ENCODE assay signal across 8 cellular contexts in genomic region chr19:35144600-35145436, GRCh38. TPM values are rescaled to one million over a fixed set of nuclear protein-coding genes. Genes with fewer than 3 reads are reported as not detected.
DNase-seq lines count a peak whose midpoint lies in the region; FAIRE-seq and TF ChIP-seq lines count a peak whose summit lies in the region.
"Had no signal": no experiment of that assay in that cellular context is flagged by ENCODE, and none has a peak within 500 bp of the region (broad histone marks: within the 10 kb centered on the region; RNA-seq: fewer than 3 reads in every experiment).

No MANE protein-coding gene starts in this region.

- H3K9me2 ChIP-seq in OCI-LY7 (ENCODE audit: insufficient read depth, low read length) (no peaks in the 10 kb centered on the region), MM.1S (replicated peaks; ENCODE audit: insufficient read depth, low read length) (no peaks in the 10 kb centered on the region)

- CTCF ChIA-PET in OCI-LY7 (lab: Charles Lee; ENCODE audit: unreplicated experiment) = no interaction called here

- H3K4me1 ChIP-seq in OCI-LY7 (ENCODE audit: insufficient read depth, low read length, poor library complexity, severe bottlenecking) = peaks cover 43% of the 10 kb centered on the region
- peaks cover 21% of the 10 kb centered on the region for H3K4me1 ChIP-seq in keratinocyte (ENCODE audit: control insufficient read depth, extremely low read depth, insufficient read depth, low read length)
- peaks cover 15% of the 10 kb centered on the region for H3K4me1 ChIP-seq in MM.1S (ENCODE audit: low read length)

- H3K79me2 ChIP-seq in OCI-LY7 (ENCODE audit: insufficient read depth, low read depth, low read length) = no peaks in the 10 kb centered on the region
- H3K79me2 ChIP-seq in keratinocyte (ENCODE audit: control insufficient read depth, insufficient read depth, low read length) = no peaks in the 10 kb centered on the region
- no peaks in the 10 kb centered on the region for H3K79me2 ChIP-seq in MM.1S (ENCODE audit: low read length)

- DNase-seq in H7 (peak; percentile 88), OCI-LY7 (ENCODE audit: low spot score) (peak; percentile 36), keratinocyte (ENCODE audit: low read depth, low spot score) (peak; percentile 85), MM.1S (no peak), NOMO-1 treated with dmso at 0.1 percent for 144 hours (lab: John Stamatoyannopoulos, UW; ENCODE audit: unreplicated experiment) (no peak), GM19239 (ENCODE audit: insufficient read length, low spot score) (no peak)
- DNase-seq: Karpas-422 had no signal

- POLR2A ChIA-PET in OCI-LY7 (lab: Charles Lee) = interaction anchor here (0.6 to 1.0 kb wide), 2 partner anchors 12 to 61 kb away, joined by 3 read pairs; no protein-coding TSS in a partner anchor

- peaks cover 27% of the 10 kb centered on the region for H3K27me3 ChIP-seq in H7 (ENCODE audit: control insufficient read depth, insufficient read depth, low read length)
- H3K27me3 ChIP-seq in keratinocyte (ENCODE audit: control insufficient read depth, extremely low read depth, insufficient read depth, low read length) = peaks cover 19% of the 10 kb centered on the region
- H3K27me3 ChIP-seq in MM.1S (replicated peaks; ENCODE audit: insufficient read depth, low read length) = peaks cover 37% of the 10 kb centered on the region

- BruUV-seq in OCI-LY7 (replicated peaks; lab: Mats Ljungman, UMichigan) = no TSS peak

- H3K9me1 ChIP-seq in keratinocyte (ENCODE audit: control insufficient read depth, extremely low read depth, insufficient read depth, low read length) = no peaks in the 10 kb centered on the region

- H4K20me1 ChIP-seq in OCI-LY7 (ENCODE audit: insufficient read depth, low read length) = no peaks in the 10 kb centered on the region
- H4K20me1 ChIP-seq in keratinocyte (ENCODE audit: control insufficient read depth, extremely low read depth, insufficient read depth, low read length) = no peaks in the 10 kb centered on the region
- H4K20me1 ChIP-seq in MM.1S (ENCODE audit: insufficient read depth, low read length) = no peaks in the 10 kb centered on the region

- H3K27ac ChIP-seq in OCI-LY7 (ENCODE audit: low read depth, low read length, poor library complexity, severe bottlenecking) (no peak overlapping the region), keratinocyte (ENCODE audit: control insufficient read depth, insufficient read depth, low read length) (no peak overlapping the region), MM.1S (ENCODE audit: low read length) (no peak overlapping the region)

- H3K4me2 ChIP-seq in OCI-LY7 (ENCODE audit: low read length) (no peak overlapping the region), keratinocyte (ENCODE audit: control insufficient read depth, extremely low read depth, insufficient read depth, low read depth, low read length) (peak overlapping the region; percentile 30), MM.1S (ENCODE audit: low read depth, low read length) (no peak overlapping the region)

- H3F3A ChIP-seq in MM.1S (ENCODE audit: insufficient read depth, low read length) = peaks cover 8% of the 10 kb centered on the region; the same call in 1 of the 2 replicates

- intact Hi-C loops in OCI-LY7 (cut with micrococcal nuclease; ENCODE audit: unreplicated experiment) = loop anchor here (5.0 to 10.0 kb wide), 2 partner anchors 122 to 320 kb away; partner anchors contain the start of gene USF2

- dilution Hi-C loops in keratinocyte (cut with MboI; ENCODE audit: extremely low pct_ligation_motif_present, low sequenced_read_pairs) = no loop called here

- H3K9me3 ChIP-seq in OCI-LY7 (ENCODE audit: low read length) (no peaks in the 10 kb centered on the region), keratinocyte (ENCODE audit: control insufficient read depth, low read depth, low read length) (no peaks in the 10 kb centered on the region), MM.1S (replicated peaks; ENCODE audit: insufficient read depth, low read length) (no peaks in the 10 kb centered on the region)

- H3K4me3 ChIP-seq in H7 (ENCODE audit: insufficient read depth, low read depth, low read length) (no peak overlapping the region; the same call in 1 of the 2 replicates), OCI-LY7 (ENCODE audit: low read depth, low read length, poor library complexity, severe bottlenecking) (no peak overlapping the region), keratinocyte (ENCODE audit: control insufficient read depth in 2 of 3, extremely low read depth in 1 of 3, insufficient read depth in 2 of 3, low read depth in 1 of 3, low read length in 3 of 3) (no peak overlapping the region), MM.1S (ENCODE audit: low read length) (no peak overlapping the region)

- H3K9ac ChIP-seq in keratinocyte (ENCODE audit: control insufficient read depth, extremely low read depth, insufficient read depth, low read length) (no peak overlapping the region), MM.1S (ENCODE audit: low read length) (no peak overlapping the region)

- peak; percentile 56 for FAIRE-seq in keratinocyte (lab: Jason Lieb, UNC)
- FAIRE-seq in GM19239 (lab: Jason Lieb, UNC) = no peak

- H2AFZ ChIP-seq in OCI-LY7 (ENCODE audit: low read length) (no peak overlapping the region), keratinocyte (ENCODE audit: control insufficient read depth, low read length) (peak overlapping the region; percentile 64), MM.1S (ENCODE audit: low read length) (no peak overlapping the region)

- TF ChIP-seq CTCF in OCI-LY7 (conservative IDR thresholded peaks at IDR 0.05; ENCODE audit: low read length) = no peak
- TF ChIP-seq CTCF in keratinocyte (optimal IDR thresholded peaks at IDR 0.05 in 1 of 3, IDR thresholded peaks at IDR 0.05 in 1 of 3, conservative IDR thresholded peaks at IDR 0.05 in 1 of 3; ENCODE audit: extremely low read depth in 1 of 3, insufficient read depth in 2 of 3, low read length in 3 of 3) = no peak
- TF ChIP-seq CTCF in MM.1S (IDR thresholded peaks at IDR 0.05; ENCODE audit: low read length) = no peak

- no peaks in the 10 kb centered on the region for H3K36me3 ChIP-seq in H7 (replicated peaks; ENCODE audit: control insufficient read depth, insufficient read depth, low read length)
- H3K36me3 ChIP-seq in OCI-LY7 (ENCODE audit: insufficient read depth, low read length) = no peaks in the 10 kb centered on the region
- no peaks in the 10 kb centered on the region for H3K36me3 ChIP-seq in keratinocyte (ENCODE audit: control insufficient read depth in 2 of 2, extremely low read depth in 1 of 2, insufficient read depth in 2 of 2, low read length in 2 of 2)
- H3K36me3 ChIP-seq in MM.1S (replicated peaks; ENCODE audit: insufficient read depth, low read length) = no peaks in the 10 kb centered on the region

RNA-seq across cellular contexts. Expression of gene FXYD7, which starts 1.8 kb away (rescaled TPM):
- 1.3 and 1.8 TPM in 2 replicates for total RNA-seq in H7 (2014; rRNA removed; shearing (Covaris generic))
- total RNA-seq in OCI-LY7 (2014; rRNA removed; shearing (Covaris generic)) = 0.50 and 1.2 TPM in 2 replicates
- 6.1 and 6.3 TPM in 2 replicates for total RNA-seq in OCI-LY7 (2022)
- polyA plus RNA-seq in keratinocyte = 0.36 TPM in 1 of 3 replicates, not detected in the others
- polyA plus RNA-seq in keratinocyte (2011; ENCODE audit: low read depth) = not detected
- not detected in 2 replicates for polyA plus RNA-seq in keratinocyte (2011; cell fraction: cytosol; rRNA removed)
- polyA plus RNA-seq in keratinocyte (2011; cell fraction: nucleus; rRNA removed) = not detected in 2 replicates
- polyA plus RNA-seq in keratinocyte (2012; ENCODE audit: low replicate concordance) = 0.24 TPM in 1 of 2 replicates, not detected in the other
- not detected in 3 replicates for polyA minus RNA-seq in keratinocyte
- polyA minus RNA-seq in keratinocyte (2011; cell fraction: cytosol; rRNA and poly(A)+ RNA removed) = not detected
- not detected in 2 replicates for polyA minus RNA-seq in keratinocyte (2011; cell fraction: nucleus; rRNA and poly(A)+ RNA removed)

RNA-seq across cellular contexts. Expression of gene FXYD1, which starts 6.2 kb away (rescaled TPM):
- 5.0 and 6.1 TPM in 2 replicates for total RNA-seq in H7 (2014; rRNA removed; shearing (Covaris generic))
- total RNA-seq in OCI-LY7 (2014; rRNA removed; shearing (Covaris generic)) = 0.57 and 1.8 TPM in 2 replicates
- 5.5 and 11.5 TPM in 2 replicates for total RNA-seq in OCI-LY7 (2022)
- polyA plus RNA-seq in keratinocyte = 0.14 to 0.23 TPM (median 0.19 TPM) in 3 replicates
- polyA plus RNA-seq in keratinocyte (2011; ENCODE audit: low read depth) = not detected
- not detected in 2 replicates for polyA plus RNA-seq in keratinocyte (2011; cell fraction: cytosol; rRNA removed)
- not detected in 2 replicates for polyA plus RNA-seq in keratinocyte (2011; cell fraction: nucleus; rRNA removed)
- polyA plus RNA-seq in keratinocyte (2012; ENCODE audit: low replicate concordance) = 0.32 and 2.6 TPM in 2 replicates
- not detected in 3 replicates for polyA minus RNA-seq in keratinocyte
- polyA minus RNA-seq in keratinocyte (2011; cell fraction: cytosol; rRNA and poly(A)+ RNA removed) = not detected
- polyA minus RNA-seq in keratinocyte (2011; cell fraction: nucleus; rRNA and poly(A)+ RNA removed) = not detected in 2 replicates
- total RNA-seq: fibroblast of villous mesenchyme had no signal

RNA-seq across cellular contexts. Expression of gene FXYD5, which starts 9.7 kb away (rescaled TPM):
- 101 and 115 TPM in 2 replicates for total RNA-seq in H7 (2014; rRNA removed; shearing (Covaris generic))
- 76.8 and 82.1 TPM in 2 replicates for total RNA-seq in OCI-LY7 (2014; rRNA removed; shearing (Covaris generic))
- 147 and 155 TPM in 2 replicates for total RNA-seq in OCI-LY7 (2022)
- polyA plus RNA-seq in keratinocyte = 82.5 to 457 TPM (median 122 TPM) in 3 replicates
- polyA plus RNA-seq in keratinocyte (2011; ENCODE audit: low read depth) = 159 TPM
- 216 and 272 TPM in 2 replicates for polyA plus RNA-seq in keratinocyte (2011; cell fraction: cytosol; rRNA removed)
- 163 TPM in 2 replicates for polyA plus RNA-seq in keratinocyte (2011; cell fraction: nucleus; rRNA removed)
- polyA plus RNA-seq in keratinocyte (2012; ENCODE audit: low replicate concordance) = 191 and 430 TPM in 2 replicates
- polyA minus RNA-seq in keratinocyte = 206 to 558 TPM (median 224 TPM) in 3 replicates
- 226 TPM for polyA minus RNA-seq in keratinocyte (2011; cell fraction: cytosol; rRNA and poly(A)+ RNA removed)
- polyA minus RNA-seq in keratinocyte (2011; cell fraction: nucleus; rRNA and poly(A)+ RNA removed) = 66.2 and 71.1 TPM in 2 replicates

RNA-seq across cellular contexts. Expression of gene LGI4, which starts 10.0 kb away (rescaled TPM):
- 2.9 and 10.4 TPM in 2 replicates for total RNA-seq in H7 (2014; rRNA removed; shearing (Covaris generic))
- 0.28 and 1.1 TPM in 2 replicates for total RNA-seq in OCI-LY7 (2014; rRNA removed; shearing (Covaris generic))
- 2.7 and 5.9 TPM in 2 replicates for total RNA-seq in OCI-LY7 (2022)
- 0.01 to 0.14 TPM (median 0.10 TPM) in 3 replicates for polyA plus RNA-seq in keratinocyte
- polyA plus RNA-seq in keratinocyte (2011; ENCODE audit: low read depth) = 0.76 TPM
- 0.09 TPM in 1 of 2 replicates, not detected in the other for polyA plus RNA-seq in keratinocyte (2011; cell fraction: cytosol; rRNA removed)
- polyA plus RNA-seq in keratinocyte (2011; cell fraction: nucleus; rRNA removed) = 0.89 and 1.1 TPM in 2 replicates
- polyA plus RNA-seq in keratinocyte (2012; ENCODE audit: low replicate concordance) = 0.11 and 0.93 TPM in 2 replicates
- polyA minus RNA-seq in keratinocyte = not detected in 3 replicates
- polyA minus RNA-seq in keratinocyte (2011; cell fraction: cytosol; rRNA and poly(A)+ RNA removed) = not detected
- polyA minus RNA-seq in keratinocyte (2011; cell fraction: nucleus; rRNA and poly(A)+ RNA removed) = 0.31 TPM in 1 of 2 replicates, not detected in the other
- total RNA-seq: fibroblast of villous mesenchyme had no signal

RNA-seq across cellular contexts. Expression of gene FXYD3, which starts 29.2 kb away (rescaled TPM):
- total RNA-seq in H7 (2014; rRNA removed; shearing (Covaris generic)) = not detected in 2 replicates
- 0.35 TPM in 1 of 2 replicates, not detected in the other for total RNA-seq in OCI-LY7 (2014; rRNA removed; shearing (Covaris generic))
- total RNA-seq in OCI-LY7 (2022) = 0.88 TPM in 1 of 2 replicates, not detected in the other
- polyA plus RNA-seq in keratinocyte = 563 to 2,415 TPM (median 851 TPM) in 3 replicates
- 498 TPM for polyA plus RNA-seq in keratinocyte (2011; ENCODE audit: low read depth)
- polyA plus RNA-seq in keratinocyte (2011; cell fraction: cytosol; rRNA removed) = 945 and 1,085 TPM in 2 replicates
- 621 and 766 TPM in 2 replicates for polyA plus RNA-seq in keratinocyte (2011; cell fraction: nucleus; rRNA removed)
- polyA plus RNA-seq in keratinocyte (2012; ENCODE audit: low replicate concordance) = 829 and 2,475 TPM in 2 replicates
- polyA minus RNA-seq in keratinocyte = 308 to 665 TPM (median 468 TPM) in 3 replicates
- polyA minus RNA-seq in keratinocyte (2011; cell fraction: cytosol; rRNA and poly(A)+ RNA removed) = 614 TPM
- polyA minus RNA-seq in keratinocyte (2011; cell fraction: nucleus; rRNA and poly(A)+ RNA removed) = 205 and 217 TPM in 2 replicates
- total RNA-seq: fibroblast of villous mesenchyme had no signal

Comparison
In these comparisons a context has a peak if more than half of its experiments do, and no peak if none do; other contexts are left out.
1. DNase-seq: peak in H7 (single experiment), OCI-LY7 (single experiment) and keratinocyte (single experiment); none in MM.1S (single experiment), NOMO-1 treated with dmso at 0.1 percent for 144 hours (single experiment) and GM19239 (single experiment).